ENCODE assay signal across 8 cellular contexts in genomic region chr17:57603978-57604377, GRCh38.
DNase-seq lines count a peak whose midpoint lies in the region; ATAC-seq and TF ChIP-seq lines count a peak whose summit lies in the region.

No MANE protein-coding gene starts in this region.

- H3K9ac ChIP-seq in parathyroid adenoma (no peak overlapping the region), GM23248 (no peak overlapping the region)

- peak overlapping the region; percentile 67 for H3K27ac ChIP-seq in CD8-positive, alpha-beta T cell (ENCODE audit: low read depth, low read length)
- H3K27ac ChIP-seq in parathyroid adenoma (peak overlapping the region; percentile 87), GM23248 (no peak overlapping the region)

- no peak for TF ChIP-seq CTCF in CD8-positive, alpha-beta T cell (IDR thresholded peaks at IDR 0.05)
- TF ChIP-seq CTCF in parathyroid adenoma (IDR thresholded peaks at IDR 0.05), result no peak

- in situ Hi-C loops in GM23248 (cut with MboI), result no loop called here

- intact Hi-C loops in CD8-positive, alpha-beta T cell (cut with DNase I, micrococcal nuclease), result loop anchor here (5.0 kb wide), 1 partner anchor 347 kb away; the partner anchor contains the start of gene MSI2 (in 2 of the 2)

- H3K9me2 ChIP-seq in GM23248 (ENCODE audit: insufficient read depth), result no peaks in the 10 kb centered on the region

- peak overlapping the region; percentile 11 for H3K4me3 ChIP-seq in CD8-positive, alpha-beta T cell (ENCODE audit: low read depth, low read length)
- H3K4me3 ChIP-seq in parathyroid adenoma (ENCODE audit: low read depth, low read length) (no peak overlapping the region), GM23248 (no peak overlapping the region)

- peak; percentile 73 for ATAC-seq in CD8-positive, alpha-beta T cell
- peak; percentile 44 for ATAC-seq in HG02678 (IDR thresholded peaks at IDR 0.05; ENCODE audit: unreplicated experiment)

- no peaks in the 10 kb centered on the region for H3K9me3 Mint-ChIP-seq in CD8-positive, alpha-beta T cell

- no peak overlapping the region for H3K4me2 ChIP-seq in parathyroid adenoma (ENCODE audit: low read length)
- no peak overlapping the region for H3K4me2 ChIP-seq in GM23248 (ENCODE audit: unreplicated experiment)

- H2AFZ ChIP-seq in parathyroid adenoma (no peak overlapping the region), GM23248 (no peak overlapping the region)

- peaks cover 98% of the 10 kb centered on the region for H3K4me1 Mint-ChIP-seq in CD8-positive, alpha-beta T cell (ENCODE audit: low read depth)

- H3K9me3 ChIP-seq in CD8-positive, alpha-beta T cell (ENCODE audit: low read length), result no peaks in the 10 kb centered on the region
- no peaks in the 10 kb centered on the region for H3K9me3 ChIP-seq in parathyroid adenoma (ENCODE audit: control insufficient read depth, low read length)
- no peaks in the 10 kb centered on the region for H3K9me3 ChIP-seq in GM23248 (ENCODE audit: low read depth)

- DNase-seq in CD8-positive, alpha-beta T cell, result peak; percentile 56 to 90 (median 70)
- DNase-seq in SIG-M5 (lab: John Stamatoyannopoulos, UW), result peak; percentile 70
- peak; percentile 70 for DNase-seq in activated naive CD4-positive, alpha-beta T cell treated with Interleukin-2 at 50 U/mL for 16 hours
- DNase-seq in GM23248, result no peak
- no peak for DNase-seq in NCI-H2227 treated with DMSO at 0.1 percent for 48 hours (lab: John Stamatoyannopoulos, UW)
- DNase-seq in SK-N-DZ (ENCODE audit: low spot score), result no peak

- no peaks in the 10 kb centered on the region for H3K27me3 Mint-ChIP-seq in CD8-positive, alpha-beta T cell (ENCODE audit: low read depth)

- CTCF ChIA-PET in CD8-positive, alpha-beta T cell (lab: Charles Lee), result interaction anchor here (3.8 kb wide), 1 partner anchor 67 kb away, joined by 26 read pairs; no protein-coding TSS in a partner anchor

- H3K27me3 ChIP-seq in CD8-positive, alpha-beta T cell (ENCODE audit: insufficient read depth, low read length), result no peaks in the 10 kb centered on the region
- H3K27me3 ChIP-seq in parathyroid adenoma (ENCODE audit: control insufficient read depth, insufficient read depth, low read length) (no peaks in the 10 kb centered on the region), GM23248 (replicated peaks; ENCODE audit: insufficient read depth) (no peaks in the 10 kb centered on the region)

- H3K36me3 Mint-ChIP-seq in CD8-positive, alpha-beta T cell, result peaks cover 5% of the 10 kb centered on the region

- WGBS in GM23248 (ENCODE audit: low coverage in 1 of 2, low lambda C conversion rate in 2 of 2, missing lambda C conversion rate in 2 of 2), 2 experiments, result 96% methylated on average over 5 of the region's 5 CpGs

- POLR2A ChIA-PET in CD8-positive, alpha-beta T cell (lab: Charles Lee), result interaction anchor here (1.5 kb wide), 1 partner anchor 9 kb away, joined by 3 read pairs; no protein-coding TSS in a partner anchor

- peak overlapping the region; percentile 94 for H3K27ac Mint-ChIP-seq in CD8-positive, alpha-beta T cell

- H3K4me3 Mint-ChIP-seq in CD8-positive, alpha-beta T cell, result peak overlapping the region; percentile 63

- H3K79me2 ChIP-seq in parathyroid adenoma (peaks cover 17% of the 10 kb centered on the region), GM23248 (ENCODE audit: insufficient read depth) (no peaks in the 10 kb centered on the region)

- H3K36me3 ChIP-seq in CD8-positive, alpha-beta T cell (ENCODE audit: insufficient read depth, low read length), result no peaks in the 10 kb centered on the region
- no peaks in the 10 kb centered on the region for H3K36me3 ChIP-seq in parathyroid adenoma (ENCODE audit: control insufficient read depth, insufficient read depth, low read length)
- no peaks in the 10 kb centered on the region for H3K36me3 ChIP-seq in GM23248 (ENCODE audit: low read depth)

- no peaks in the 10 kb centered on the region for H4K20me1 ChIP-seq in GM23248 (ENCODE audit: insufficient read depth)

- H3F3A ChIP-seq in GM23248 (ENCODE audit: insufficient read depth), result no peaks in the 10 kb centered on the region

- H3K4me1 ChIP-seq in CD8-positive, alpha-beta T cell (ENCODE audit: insufficient read depth, low read length), result peaks cover 100% of the 10 kb centered on the region
- peaks cover 75% of the 10 kb centered on the region for H3K4me1 ChIP-seq in parathyroid adenoma
- H3K4me1 ChIP-seq in GM23248 (ENCODE audit: insufficient read depth), result no peaks in the 10 kb centered on the region; the same call in 1 of the 2 replicates

Comparison
In these comparisons a context has a peak if more than half of its experiments do, and no peak if none do; other contexts are left out.
1. DNase-seq: peak in CD8-positive, alpha-beta T cell (7 of 7), SIG-M5 (single experiment) and activated naive CD4-positive, alpha-beta T cell treated with Interleukin-2 at 50 U/mL for 16 hours (single experiment); none in GM23248 (single experiment), NCI-H2227 treated with DMSO at 0.1 percent for 48 hours (single experiment) and SK-N-DZ (single experiment).